Comparison of ENCODE assay signal across 8 cellular contexts in genomic region chr3:43893721-43894120, GRCh38.
DNase-seq lines count a peak whose midpoint lies in the region; TF ChIP-seq lines count a peak whose summit lies in the region.

No MANE protein-coding gene starts in this region.

- no peak overlapping the region for H4K8ac ChIP-seq in neuronal stem cell (ENCODE audit: low read depth, low read length)

- H2BK120ac ChIP-seq in neuronal stem cell (ENCODE audit: low read depth, low read length) = no peak overlapping the region

- H3K27ac ChIP-seq in BLaER1 treated with 17β-estradiol and CSF1 and Interleukin-3, amounts not matched to agents 10 nM and 100 nM = peak overlapping the region in 9 of 11 experiments; percentile 36 to 80 (median 70); a peak in 15 of 22 replicates
- H3K27ac ChIP-seq in coronary artery = peak overlapping the region in 1 of 2 donors; percentile 8
- no peak overlapping the region for H3K27ac ChIP-seq in neuronal stem cell (replicated peaks; ENCODE audit: low read length)

- H3K4me3 ChIP-seq in BLaER1 treated with 17β-estradiol and CSF1 and Interleukin-3, amounts not matched to agents 10 nM and 100 nM = peak overlapping the region; percentile 44 to 66 (median 56); a peak in 19 of 20 replicates
- H3K4me3 ChIP-seq in coronary artery (peak overlapping the region; percentile 73), neuronal stem cell (ENCODE audit: low read length in 2 of 2) (peak overlapping the region; percentile 19 to 70)

- no peaks in the 10 kb centered on the region for H3K36me3 ChIP-seq in BLaER1 treated with 17β-estradiol and CSF1 and Interleukin-3, amounts not matched to agents 10 nM and 100 nM
- no peaks in the 10 kb centered on the region for H3K36me3 ChIP-seq in neuronal stem cell (replicated peaks in 1 of 2; ENCODE audit: control insufficient read depth in 2 of 2, insufficient read depth in 2 of 2, low read length in 2 of 2)

- H2AK5ac ChIP-seq in neuronal stem cell (ENCODE audit: low read depth, low read length) = no peak overlapping the region

- H3K23ac ChIP-seq in neuronal stem cell (ENCODE audit: low read depth, low read length, poor library complexity) = no peak overlapping the region

- H3K18ac ChIP-seq in neuronal stem cell (ENCODE audit: low read length) = peak overlapping the region; percentile 84

- no peak overlapping the region for H3K14ac ChIP-seq in neuronal stem cell (ENCODE audit: low read length)

- peaks cover 0 to 17% (median 8%) of the 10 kb centered on the region in 11 experiments; a peak in 9 of 22 replicates for H3K9me3 ChIP-seq in BLaER1 treated with 17β-estradiol and CSF1 and Interleukin-3, amounts not matched to agents 10 nM and 100 nM (replicated peaks in 1 of 11)
- H3K9me3 ChIP-seq in neuronal stem cell (replicated peaks in 1 of 2; ENCODE audit: control insufficient read depth in 2 of 2, insufficient read depth in 1 of 2, low read depth in 1 of 2, low read length in 2 of 2) = no peaks in the 10 kb centered on the region

- no peak overlapping the region for H3K4ac ChIP-seq in neuronal stem cell (ENCODE audit: low read length)

- H4K91ac ChIP-seq in neuronal stem cell (ENCODE audit: low read depth, low read length, poor library complexity) = no peak overlapping the region

- peak overlapping the region; percentile 31 to 79 (median 66); a peak in 17 of 22 replicates for H3K9ac ChIP-seq in BLaER1 treated with 17β-estradiol and CSF1 and Interleukin-3, amounts not matched to agents 10 nM and 100 nM
- H3K9ac ChIP-seq in neuronal stem cell (ENCODE audit: low read depth, low read length, poor library complexity) = no peak overlapping the region

- DNase-seq in M059J (ENCODE audit: low read depth) = peak; percentile 50
- DNase-seq in coronary artery (ENCODE audit: low spot score) = no peak
- no peak for DNase-seq in neuronal stem cell (ENCODE audit: low spot score)
- DNase-seq in globus pallidus (ENCODE audit: low spot score) = no peak
- DNase-seq in HPDE6-E6E7 (ENCODE audit: extremely low spot score) = no peak
- no peak for DNase-seq in iPS-NIHi7 (ENCODE audit: extremely low spot score)
- DNase-seq in amygdala (lab: John Stamatoyannopoulos, UW) = no peak

- peak overlapping the region; percentile 75 to 96 (median 86) for H3K4me2 ChIP-seq in BLaER1 treated with 17β-estradiol and CSF1 and Interleukin-3, amounts not matched to agents 10 nM and 100 nM
- H3K4me2 ChIP-seq in neuronal stem cell (ENCODE audit: insufficient read depth, low read length, poor library complexity, severe bottlenecking) = peak overlapping the region; percentile 99

- no peak overlapping the region for H2BK12ac ChIP-seq in neuronal stem cell (ENCODE audit: low read length)

- H2AFZ ChIP-seq in neuronal stem cell (ENCODE audit: low read length) = peak overlapping the region; percentile 88

- H3K79me1 ChIP-seq in neuronal stem cell (ENCODE audit: low read depth, low read length) = no peaks in the 10 kb centered on the region

- H3K4me1 ChIP-seq in BLaER1 treated with 17β-estradiol and CSF1 and Interleukin-3, amounts not matched to agents 10 nM and 100 nM = peaks cover 30 to 35% (median 32%) of the 10 kb centered on the region in 10 experiments
- peaks cover 2 to 9% of the 10 kb centered on the region in 2 donors for H3K4me1 ChIP-seq in neuronal stem cell (ENCODE audit: control insufficient read depth in 2 of 2, insufficient read depth in 1 of 2, low read depth in 1 of 2, low read length in 2 of 2)

- no peak overlapping the region for H2BK15ac ChIP-seq in neuronal stem cell (ENCODE audit: low read length)

- H4K20me1 ChIP-seq in BLaER1 treated with 17β-estradiol and CSF1 and Interleukin-3, amounts not matched to agents 10 nM and 100 nM = no peaks in the 10 kb centered on the region

- WGBS in neuronal stem cell (ENCODE audit: extremely low coverage in 2 of 2, insufficient read length in 2 of 2, insufficient replicate concordance in 1 of 2), 2 donors = no CpG with 5 or more reads among the region's 14 CpGs

- peaks cover 0 to 9% (median 0%) of the 10 kb centered on the region in 11 experiments; a peak in 2 of 22 replicates for H3K27me3 ChIP-seq in BLaER1 treated with 17β-estradiol and CSF1 and Interleukin-3, amounts not matched to agents 10 nM and 100 nM
- peaks cover 0 to 28% (median 0%) of the 10 kb centered on the region in 3 experiments for H3K27me3 ChIP-seq in neuronal stem cell (ENCODE audit: control insufficient read depth in 3 of 3, insufficient read depth in 3 of 3, low read depth in 1 of 3, low read length in 3 of 3)

- no peak for TF ChIP-seq CTCF in coronary artery (IDR thresholded peaks at IDR 0.05)

- H2BK5ac ChIP-seq in neuronal stem cell (ENCODE audit: low read length) = no peak overlapping the region
